Comparison of ENCODE assay signal across 8 cellular contexts in genomic region chrX:43349363-43349762, GRCh38.
DNase-seq lines count a peak whose midpoint lies in the region; ATAC-seq lines count a peak whose summit lies in the region.

No MANE protein-coding gene starts in this region.

- ATAC-seq in GM21619 (IDR thresholded peaks at IDR 0.05; ENCODE audit: unreplicated experiment) (peak; percentile 75), HG03469 (IDR thresholded peaks at IDR 0.05; ENCODE audit: unreplicated experiment) (no peak)

- DNase-seq in NCI-H1417 (lab: John Stamatoyannopoulos, UW) (peak; percentile 8 to 56 (median 17)), NCI-H1417 treated with DMSO at 0.1 percent for 48 hours (lab: John Stamatoyannopoulos, UW) (no peak), MV-4-11 (lab: John Stamatoyannopoulos, UW) (peak; percentile 0), hepatic stellate cell (ENCODE audit: low spot score) (peak; percentile 4)
- peak; percentile 21 for DNase-seq in activated CD8-positive, alpha-beta memory T cell treated with anti-CD3 and anti-CD28 coated beads, Interleukin-2, amount 50 U/mL, for 4 hours
- peak; percentile 5 to 12 for DNase-seq in stimulated activated CD4-positive, alpha-beta T cell treated with anti-CD3 and anti-CD28 coated beads, Interleukin-4, amount 100 ng/mL, for 4 hours
